1 cellular context compared by ENCODE assay signal in the genomic region with DNA sequence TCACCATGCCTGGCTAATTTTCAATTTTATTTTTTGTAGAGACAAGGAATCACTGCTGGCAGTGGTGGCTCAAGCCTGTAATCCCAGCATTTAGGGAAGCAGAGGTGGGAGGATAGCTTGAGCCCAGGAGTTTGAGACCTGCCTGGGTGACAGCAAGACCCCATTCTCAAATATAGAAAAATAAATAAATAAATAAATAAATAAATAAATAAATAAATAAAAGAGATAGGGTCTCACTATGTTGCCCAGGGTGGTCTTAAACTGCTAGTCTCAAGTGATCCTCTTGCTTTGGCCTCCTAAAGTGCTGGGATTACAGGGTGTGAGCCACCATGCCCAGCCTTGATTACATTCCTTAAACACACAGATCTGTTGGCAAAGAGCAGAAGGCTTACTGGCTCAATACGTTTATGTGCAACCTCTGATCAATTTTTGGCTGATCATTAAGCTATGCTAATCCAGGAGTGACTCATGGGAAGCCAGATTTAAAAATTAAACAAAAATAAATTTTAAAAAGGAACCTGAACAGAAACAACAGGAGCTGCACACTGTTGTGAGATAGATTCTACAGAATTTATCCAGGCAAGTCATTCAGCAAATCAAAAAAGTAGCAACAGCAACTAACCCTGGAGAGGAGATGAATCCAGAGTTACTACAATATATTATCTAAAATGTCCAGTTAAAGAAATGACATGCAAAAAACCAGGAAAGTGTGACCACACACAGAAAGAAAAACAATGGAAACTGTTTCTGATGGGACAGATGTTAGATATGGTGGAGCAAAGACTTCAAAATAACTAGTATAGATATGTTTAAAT.
TF ChIP-seq lines count a peak whose summit lies in the region.

No MANE protein-coding gene starts in this region.

TF ChIP-seq in HEK293, 187 proteins besides CTCF, POLR2A, EP300 and RAD21 (continued from another document and continues in another):
- TF ChIP-seq, protein P1, sequence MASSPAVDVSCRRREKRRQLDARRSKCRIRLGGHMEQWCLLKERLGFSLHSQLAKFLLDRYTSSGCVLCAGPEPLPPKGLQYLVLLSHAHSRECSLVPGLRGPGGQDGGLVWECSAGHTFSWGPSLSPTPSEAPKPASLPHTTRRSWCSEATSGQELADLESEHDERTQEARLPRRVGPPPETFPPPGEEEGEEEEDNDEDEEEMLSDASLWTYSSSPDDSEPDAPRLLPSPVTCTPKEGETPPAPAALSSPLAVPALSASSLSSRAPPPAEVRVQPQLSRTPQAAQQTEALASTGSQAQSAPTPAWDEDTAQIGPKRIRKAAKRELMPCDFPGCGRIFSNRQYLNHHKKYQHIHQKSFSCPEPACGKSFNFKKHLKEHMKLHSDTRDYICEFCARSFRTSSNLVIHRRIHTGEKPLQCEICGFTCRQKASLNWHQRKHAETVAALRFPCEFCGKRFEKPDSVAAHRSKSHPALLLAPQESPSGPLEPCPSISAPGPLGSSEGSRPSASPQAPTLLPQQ (tag by site-specific recombination; IDR thresholded peaks at IDR 0.05), result no peak
- TF ChIP-seq ZNF112 (tag by site-specific recombination; IDR thresholded peaks at IDR 0.05), result no peak
- TF ChIP-seq ZNF416 (tag by site-specific recombination; IDR thresholded peaks at IDR 0.05), result no peak
- peak; percentile 76 for TF ChIP-seq ZNF623 (tag by site-specific recombination; IDR thresholded peaks at IDR 0.05)
- no peak for TF ChIP-seq SP2 (tag by site-specific recombination; IDR thresholded peaks at IDR 0.05)
- TF ChIP-seq ZNF223 (tag by site-specific recombination; IDR thresholded peaks at IDR 0.05), result no peak
- TF ChIP-seq ZNF214 (tag by site-specific recombination; IDR thresholded peaks at IDR 0.05; ENCODE audit: borderline replicate concordance), result no peak
- TF ChIP-seq ZNF530 (tag by site-specific recombination; IDR thresholded peaks at IDR 0.05; ENCODE audit: low read depth), result 0 out of 2 replicates have a peak, but pooled peaks have one; percentile 38
- no peak for TF ChIP-seq ZNF114 (tag by site-specific recombination; IDR thresholded peaks at IDR 0.05)
- TF ChIP-seq ZNF768 (tag by site-specific recombination; IDR thresholded peaks at IDR 0.05), result no peak
- peak; percentile 61 for TF ChIP-seq ZBTB8A (tag by site-specific recombination; IDR thresholded peaks at IDR 0.05)
- TF ChIP-seq, protein P2, sequence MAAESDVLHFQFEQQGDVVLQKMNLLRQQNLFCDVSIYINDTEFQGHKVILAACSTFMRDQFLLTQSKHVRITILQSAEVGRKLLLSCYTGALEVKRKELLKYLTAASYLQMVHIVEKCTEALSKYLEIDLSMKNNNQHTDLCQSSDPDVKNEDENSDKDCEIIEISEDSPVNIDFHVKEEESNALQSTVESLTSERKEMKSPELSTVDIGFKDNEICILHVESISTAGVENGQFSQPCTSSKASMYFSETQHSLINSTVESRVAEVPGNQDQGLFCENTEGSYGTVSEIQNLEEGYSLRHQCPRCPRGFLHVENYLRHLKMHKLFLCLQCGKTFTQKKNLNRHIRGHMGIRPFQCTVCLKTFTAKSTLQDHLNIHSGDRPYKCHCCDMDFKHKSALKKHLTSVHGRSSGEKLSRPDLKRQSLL (tag by site-specific recombination; IDR thresholded peaks at IDR 0.05), result no peak
- TF ChIP-seq, protein P3, sequence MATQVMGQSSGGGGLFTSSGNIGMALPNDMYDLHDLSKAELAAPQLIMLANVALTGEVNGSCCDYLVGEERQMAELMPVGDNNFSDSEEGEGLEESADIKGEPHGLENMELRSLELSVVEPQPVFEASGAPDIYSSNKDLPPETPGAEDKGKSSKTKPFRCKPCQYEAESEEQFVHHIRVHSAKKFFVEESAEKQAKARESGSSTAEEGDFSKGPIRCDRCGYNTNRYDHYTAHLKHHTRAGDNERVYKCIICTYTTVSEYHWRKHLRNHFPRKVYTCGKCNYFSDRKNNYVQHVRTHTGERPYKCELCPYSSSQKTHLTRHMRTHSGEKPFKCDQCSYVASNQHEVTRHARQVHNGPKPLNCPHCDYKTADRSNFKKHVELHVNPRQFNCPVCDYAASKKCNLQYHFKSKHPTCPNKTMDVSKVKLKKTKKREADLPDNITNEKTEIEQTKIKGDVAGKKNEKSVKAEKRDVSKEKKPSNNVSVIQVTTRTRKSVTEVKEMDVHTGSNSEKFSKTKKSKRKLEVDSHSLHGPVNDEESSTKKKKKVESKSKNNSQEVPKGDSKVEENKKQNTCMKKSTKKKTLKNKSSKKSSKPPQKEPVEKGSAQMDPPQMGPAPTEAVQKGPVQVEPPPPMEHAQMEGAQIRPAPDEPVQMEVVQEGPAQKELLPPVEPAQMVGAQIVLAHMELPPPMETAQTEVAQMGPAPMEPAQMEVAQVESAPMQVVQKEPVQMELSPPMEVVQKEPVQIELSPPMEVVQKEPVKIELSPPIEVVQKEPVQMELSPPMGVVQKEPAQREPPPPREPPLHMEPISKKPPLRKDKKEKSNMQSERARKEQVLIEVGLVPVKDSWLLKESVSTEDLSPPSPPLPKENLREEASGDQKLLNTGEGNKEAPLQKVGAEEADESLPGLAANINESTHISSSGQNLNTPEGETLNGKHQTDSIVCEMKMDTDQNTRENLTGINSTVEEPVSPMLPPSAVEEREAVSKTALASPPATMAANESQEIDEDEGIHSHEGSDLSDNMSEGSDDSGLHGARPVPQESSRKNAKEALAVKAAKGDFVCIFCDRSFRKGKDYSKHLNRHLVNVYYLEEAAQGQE (tag by site-specific recombination; IDR thresholded peaks at IDR 0.05), result peak; percentile 50
- TF ChIP-seq BCL11A (tag by site-specific recombination; IDR thresholded peaks at IDR 0.05; ENCODE audit: low read depth), result no peak
- no peak for TF ChIP-seq ZNF514 (tag by site-specific recombination; IDR thresholded peaks at IDR 0.05)
- peak; percentile 50; the same call in 1 of the 2 replicates for TF ChIP-seq ZNF664 (tag by site-specific recombination; IDR thresholded peaks at IDR 0.05)
- TF ChIP-seq, protein P4, sequence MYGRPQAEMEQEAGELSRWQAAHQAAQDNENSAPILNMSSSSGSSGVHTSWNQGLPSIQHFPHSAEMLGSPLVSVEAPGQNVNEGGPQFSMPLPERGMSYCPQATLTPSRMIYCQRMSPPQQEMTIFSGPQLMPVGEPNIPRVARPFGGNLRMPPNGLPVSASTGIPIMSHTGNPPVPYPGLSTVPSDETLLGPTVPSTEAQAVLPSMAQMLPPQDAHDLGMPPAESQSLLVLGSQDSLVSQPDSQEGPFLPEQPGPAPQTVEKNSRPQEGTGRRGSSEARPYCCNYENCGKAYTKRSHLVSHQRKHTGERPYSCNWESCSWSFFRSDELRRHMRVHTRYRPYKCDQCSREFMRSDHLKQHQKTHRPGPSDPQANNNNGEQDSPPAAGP (tag by site-specific recombination; IDR thresholded peaks at IDR 0.05), result no peak
- TF ChIP-seq ZBTB21 (tag by site-specific recombination; IDR thresholded peaks at IDR 0.05), result peak; percentile 49; the same call in 1 of the 2 replicates
- TF ChIP-seq WT1 (tag by site-specific recombination; IDR thresholded peaks at IDR 0.05), result no peak
- TF ChIP-seq, protein P5, sequence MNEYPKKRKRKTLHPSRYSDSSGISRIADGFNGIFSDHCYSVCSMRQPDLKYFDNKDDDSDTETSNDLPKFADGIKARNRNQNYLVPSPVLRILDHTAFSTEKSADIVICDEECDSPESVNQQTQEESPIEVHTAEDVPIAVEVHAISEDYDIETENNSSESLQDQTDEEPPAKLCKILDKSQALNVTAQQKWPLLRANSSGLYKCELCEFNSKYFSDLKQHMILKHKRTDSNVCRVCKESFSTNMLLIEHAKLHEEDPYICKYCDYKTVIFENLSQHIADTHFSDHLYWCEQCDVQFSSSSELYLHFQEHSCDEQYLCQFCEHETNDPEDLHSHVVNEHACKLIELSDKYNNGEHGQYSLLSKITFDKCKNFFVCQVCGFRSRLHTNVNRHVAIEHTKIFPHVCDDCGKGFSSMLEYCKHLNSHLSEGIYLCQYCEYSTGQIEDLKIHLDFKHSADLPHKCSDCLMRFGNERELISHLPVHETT (tag by site-specific recombination; IDR thresholded peaks at IDR 0.05), result 0 out of 2 replicates have a peak, but pooled peaks have one; percentile 35
- TF ChIP-seq ZBTB48 (tag by site-specific recombination; IDR thresholded peaks at IDR 0.05), result no peak
- no peak; the same call in 1 of the 2 replicates for TF ChIP-seq GFI1B (tag by site-specific recombination; IDR thresholded peaks at IDR 0.05)
- TF ChIP-seq ZNF302 (tag by site-specific recombination; IDR thresholded peaks at IDR 0.05; ENCODE audit: low read depth), result no peak
- TF ChIP-seq KLF9 (tag by site-specific recombination; IDR thresholded peaks at IDR 0.05; ENCODE audit: low read depth), result no peak
- 0 out of 2 replicates have a peak, but pooled peaks have one; percentile 42 for TF ChIP-seq ZNF404 (tag by site-specific recombination; IDR thresholded peaks at IDR 0.05)
- no peak for TF ChIP-seq ZNF10 (tag by site-specific recombination; IDR thresholded peaks at IDR 0.05)
- TF ChIP-seq OVOL3 (tag by site-specific recombination; IDR thresholded peaks at IDR 0.05), result no peak
- TF ChIP-seq, protein P6, sequence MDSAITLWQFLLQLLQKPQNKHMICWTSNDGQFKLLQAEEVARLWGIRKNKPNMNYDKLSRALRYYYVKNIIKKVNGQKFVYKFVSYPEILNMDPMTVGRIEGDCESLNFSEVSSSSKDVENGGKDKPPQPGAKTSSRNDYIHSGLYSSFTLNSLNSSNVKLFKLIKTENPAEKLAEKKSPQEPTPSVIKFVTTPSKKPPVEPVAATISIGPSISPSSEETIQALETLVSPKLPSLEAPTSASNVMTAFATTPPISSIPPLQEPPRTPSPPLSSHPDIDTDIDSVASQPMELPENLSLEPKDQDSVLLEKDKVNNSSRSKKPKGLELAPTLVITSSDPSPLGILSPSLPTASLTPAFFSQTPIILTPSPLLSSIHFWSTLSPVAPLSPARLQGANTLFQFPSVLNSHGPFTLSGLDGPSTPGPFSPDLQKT (IDR thresholded peaks at IDR 0.05; ENCODE audit: borderline replicate concordance, low read depth, low read length), result no peak
- TF ChIP-seq, protein P7, sequence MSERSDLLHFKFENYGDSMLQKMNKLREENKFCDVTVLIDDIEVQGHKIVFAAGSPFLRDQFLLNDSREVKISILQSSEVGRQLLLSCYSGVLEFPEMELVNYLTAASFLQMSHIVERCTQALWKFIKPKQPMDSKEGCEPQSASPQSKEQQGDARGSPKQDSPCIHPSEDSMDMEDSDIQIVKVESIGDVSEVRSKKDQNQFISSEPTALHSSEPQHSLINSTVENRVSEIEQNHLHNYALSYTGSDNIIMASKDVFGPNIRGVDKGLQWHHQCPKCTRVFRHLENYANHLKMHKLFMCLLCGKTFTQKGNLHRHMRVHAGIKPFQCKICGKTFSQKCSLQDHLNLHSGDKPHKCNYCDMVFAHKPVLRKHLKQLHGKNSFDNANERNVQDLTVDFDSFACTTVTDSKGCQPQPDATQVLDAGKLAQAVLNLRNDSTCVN (tag by site-specific recombination; optimal IDR thresholded peaks at IDR 0.05), result no peak
- no peak for TF ChIP-seq ZNF621 (tag by site-specific recombination; IDR thresholded peaks at IDR 0.05)
- TF ChIP-seq GLI2 (tag by site-specific recombination; IDR thresholded peaks at IDR 0.05; ENCODE audit: borderline replicate concordance, low read depth), result peak; percentile 64; the same call in 1 of the 2 replicates
- TF ChIP-seq, protein P8, sequence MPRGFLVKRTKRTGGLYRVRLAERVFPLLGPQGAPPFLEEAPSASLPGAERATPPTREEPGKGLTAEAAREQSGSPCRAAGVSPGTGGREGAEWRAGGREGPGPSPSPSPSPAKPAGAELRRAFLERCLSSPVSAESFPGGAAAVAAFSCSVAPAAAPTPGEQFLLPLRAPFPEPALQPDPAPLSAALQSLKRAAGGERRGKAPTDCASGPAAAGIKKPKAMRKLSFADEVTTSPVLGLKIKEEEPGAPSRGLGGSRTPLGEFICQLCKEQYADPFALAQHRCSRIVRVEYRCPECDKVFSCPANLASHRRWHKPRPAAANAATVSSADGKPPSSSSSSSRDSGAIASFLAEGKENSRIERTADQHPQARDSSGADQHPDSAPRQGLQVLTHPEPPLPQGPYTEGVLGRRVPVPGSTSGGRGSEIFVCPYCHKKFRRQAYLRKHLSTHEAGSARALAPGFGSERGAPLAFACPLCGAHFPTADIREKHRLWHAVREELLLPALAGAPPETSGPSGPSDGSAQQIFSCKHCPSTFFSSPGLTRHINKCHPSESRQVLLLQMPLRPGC (tag by site-specific recombination; IDR thresholded peaks at IDR 0.05), result no peak
- TF ChIP-seq, protein P9, sequence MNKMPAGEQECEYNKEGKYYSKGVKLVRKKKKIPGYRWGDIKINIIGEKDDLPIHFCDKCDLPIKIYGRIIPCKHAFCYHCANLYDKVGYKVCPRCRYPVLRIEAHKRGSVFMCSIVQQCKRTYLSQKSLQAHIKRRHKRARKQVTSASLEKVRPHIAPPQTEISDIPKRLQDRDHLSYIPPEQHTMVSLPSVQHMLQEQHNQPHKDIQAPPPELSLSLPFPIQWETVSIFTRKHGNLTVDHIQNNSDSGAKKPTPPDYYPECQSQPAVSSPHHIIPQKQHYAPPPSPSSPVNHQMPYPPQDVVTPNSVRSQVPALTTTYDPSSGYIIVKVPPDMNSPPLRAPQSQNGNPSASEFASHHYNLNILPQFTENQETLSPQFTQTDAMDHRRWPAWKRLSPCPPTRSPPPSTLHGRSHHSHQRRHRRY (tag by site-specific recombination; IDR thresholded peaks at IDR 0.05), result no peak
- no peak for TF ChIP-seq ZNF211 (tag by site-specific recombination; IDR thresholded peaks at IDR 0.05; ENCODE audit: low read depth)
- no peak for TF ChIP-seq ZNF221 (tag by site-specific recombination; IDR thresholded peaks at IDR 0.05; ENCODE audit: borderline replicate concordance)
- no peak for TF ChIP-seq YY2 (tag by site-specific recombination; IDR thresholded peaks at IDR 0.05)
- TF ChIP-seq ZNF366 (tag by site-specific recombination; conservative IDR thresholded peaks at IDR 0.05), result no peak
- no peak for TF ChIP-seq SCRT1 (tag by site-specific recombination; IDR thresholded peaks at IDR 0.05; ENCODE audit: borderline replicate concordance)
- TF ChIP-seq ZNF16 (tag by site-specific recombination; IDR thresholded peaks at IDR 0.05; ENCODE audit: low read depth), result no peak
- TF ChIP-seq, protein P10, sequence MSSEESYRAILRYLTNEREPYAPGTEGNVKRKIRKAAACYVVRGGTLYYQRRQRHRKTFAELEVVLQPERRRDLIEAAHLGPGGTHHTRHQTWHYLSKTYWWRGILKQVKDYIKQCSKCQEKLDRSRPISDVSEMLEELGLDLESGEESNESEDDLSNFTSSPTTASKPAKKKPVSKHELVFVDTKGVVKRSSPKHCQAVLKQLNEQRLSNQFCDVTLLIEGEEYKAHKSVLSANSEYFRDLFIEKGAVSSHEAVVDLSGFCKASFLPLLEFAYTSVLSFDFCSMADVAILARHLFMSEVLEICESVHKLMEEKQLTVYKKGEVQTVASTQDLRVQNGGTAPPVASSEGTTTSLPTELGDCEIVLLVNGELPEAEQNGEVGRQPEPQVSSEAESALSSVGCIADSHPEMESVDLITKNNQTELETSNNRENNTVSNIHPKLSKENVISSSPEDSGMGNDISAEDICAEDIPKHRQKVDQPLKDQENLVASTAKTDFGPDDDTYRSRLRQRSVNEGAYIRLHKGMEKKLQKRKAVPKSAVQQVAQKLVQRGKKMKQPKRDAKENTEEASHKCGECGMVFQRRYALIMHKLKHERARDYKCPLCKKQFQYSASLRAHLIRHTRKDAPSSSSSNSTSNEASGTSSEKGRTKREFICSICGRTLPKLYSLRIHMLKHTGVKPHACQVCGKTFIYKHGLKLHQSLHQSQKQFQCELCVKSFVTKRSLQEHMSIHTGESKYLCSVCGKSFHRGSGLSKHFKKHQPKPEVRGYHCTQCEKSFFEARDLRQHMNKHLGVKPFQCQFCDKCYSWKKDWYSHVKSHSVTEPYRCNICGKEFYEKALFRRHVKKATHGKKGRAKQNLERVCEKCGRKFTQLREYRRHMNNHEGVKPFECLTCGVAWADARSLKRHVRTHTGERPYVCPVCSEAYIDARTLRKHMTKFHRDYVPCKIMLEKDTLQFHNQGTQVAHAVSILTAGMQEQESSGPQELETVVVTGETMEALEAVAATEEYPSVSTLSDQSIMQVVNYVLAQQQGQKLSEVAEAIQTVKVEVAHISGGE (tag by site-specific recombination; conservative IDR thresholded peaks at IDR 0.05; ENCODE audit: low read depth), result peak; percentile 73
